Comparison of ENCODE assay signal across 10 cellular contexts in genomic region chr6:108945686-108946158, GRCh38.
DNase-seq lines count a peak whose midpoint lies in the region; ATAC-seq, FAIRE-seq and TF ChIP-seq lines count a peak whose summit lies in the region.
"Had no signal": no experiment of that assay in that cellular context is flagged by ENCODE, and none has a peak within 500 bp of the region (broad histone marks: within the 10 kb centered on the region; RNA-seq: fewer than 3 reads in every experiment).

No MANE protein-coding gene starts in this region.

- H3K36me3 ChIP-seq in astrocyte (ENCODE audit: insufficient read depth, low read length) = no peaks in the 10 kb centered on the region

- WGBS in right cardiac atrium = 21% methylated on average over 10 of the region's 10 CpGs

- H3K4me1 ChIP-seq in astrocyte (ENCODE audit: insufficient read depth, low read length) = peaks cover 10% of the 10 kb centered on the region
- H3K4me1 ChIP-seq in right cardiac atrium (ENCODE audit: control insufficient read depth, insufficient read depth, low read length) = peaks cover 17% of the 10 kb centered on the region

- H3K27me3 Mint-ChIP-seq in astrocyte (ENCODE audit: low read depth, unreplicated experiment) (no peaks in the 10 kb centered on the region), progenitor cell of endocrine pancreas (peaks cover 15% of the 10 kb centered on the region)

- TF ChIP-seq CTCF in astrocyte (IDR thresholded peaks at IDR 0.05; ENCODE audit: insufficient read depth, low read depth, low read length) (no peak), progenitor cell of endocrine pancreas (IDR thresholded peaks at IDR 0.05; ENCODE audit: unreplicated experiment) (no peak)

- intact Hi-C loops in right cardiac atrium (cut with DNase I) = loop anchor here in 2 of 4 donors (10.0 kb wide), 1 partner anchor 59 kb away; no protein-coding TSS in a partner anchor

- no peaks in the 10 kb centered on the region for H4K20me1 ChIP-seq in astrocyte (ENCODE audit: insufficient read depth, low read length)

- H3K27ac ChIP-seq in astrocyte (ENCODE audit: low read depth, low read length) (peak overlapping the region; percentile 47), right cardiac atrium (ENCODE audit: low read length) (peak overlapping the region; percentile 99)

- FAIRE-seq in astrocyte (lab: Jason Lieb, UNC) = no peak
- FAIRE-seq: HTR-8/SVneo had no signal

- no peak overlapping the region for H3K4me3 Mint-ChIP-seq in astrocyte (ENCODE audit: unreplicated experiment)
- H3K4me3 Mint-ChIP-seq in progenitor cell of endocrine pancreas (ENCODE audit: low read depth) = no peak overlapping the region

- H3K4me1 Mint-ChIP-seq in astrocyte (ENCODE audit: low read depth, unreplicated experiment) (peaks cover 32% of the 10 kb centered on the region), progenitor cell of endocrine pancreas (ENCODE audit: low read depth) (peaks cover 29% of the 10 kb centered on the region)

- H3K27me3 ChIP-seq in astrocyte (ENCODE audit: insufficient read depth, low read length) (no peaks in the 10 kb centered on the region), right cardiac atrium (ENCODE audit: control insufficient read depth, insufficient read depth) (no peaks in the 10 kb centered on the region)

- H3K9ac ChIP-seq in astrocyte (ENCODE audit: low read length) = peak overlapping the region; percentile 40

- DNase-seq in AG20443 (ENCODE audit: low spot score) (peak; percentile 77), astrocyte (ENCODE audit: low read depth) (peak; percentile 85), right cardiac atrium (peak; percentile 92 to 97 (median 96)), progenitor cell of endocrine pancreas (ENCODE audit: low spot score, unreplicated experiment) (no peak), NCI-H345 treated with DMSO at 0.1 percent for 48 hours (lab: John Stamatoyannopoulos, UW; ENCODE audit: unreplicated experiment) (no peak), T1000 (lab: John Stamatoyannopoulos, UW) (no peak), T-helper 1 cell (no peak)
- DNase-seq in stimulated activated naive CD4-positive, alpha-beta T cell (lab: John Stamatoyannopoulos, UW) = no peak
- DNase-seq: activated naive CD4-positive, alpha-beta T cell treated with anti-CD3 and anti-CD28 coated beads, Interleukin-2, amount 50 U/mL, for 16 hours had no signal

- H3K27ac Mint-ChIP-seq in astrocyte (ENCODE audit: unreplicated experiment) (peak overlapping the region; percentile 85), progenitor cell of endocrine pancreas (peak overlapping the region; percentile 51)

- ATAC-seq in right cardiac atrium = peak; percentile 91 to 92

- H3K36me3 Mint-ChIP-seq in astrocyte (ENCODE audit: low read depth, unreplicated experiment) (peaks cover 2% of the 10 kb centered on the region), progenitor cell of endocrine pancreas (ENCODE audit: insufficient read depth) (no peaks in the 10 kb centered on the region)

- H3K9me3 ChIP-seq in astrocyte (ENCODE audit: insufficient read depth, low read depth, low read length) (no peaks in the 10 kb centered on the region), right cardiac atrium (ENCODE audit: control insufficient read depth, low read length) (no peaks in the 10 kb centered on the region)

- H3K79me2 ChIP-seq in astrocyte (ENCODE audit: insufficient read depth, low read length) = no peaks in the 10 kb centered on the region

- peak overlapping the region; percentile 39 for H2AFZ ChIP-seq in astrocyte (ENCODE audit: low read depth, low read length)

- H3K4me3 ChIP-seq in astrocyte (ENCODE audit: insufficient read depth, low read depth, low read length) = no peak overlapping the region
- H3K4me3 ChIP-seq in right cardiac atrium (ENCODE audit: low read length) = no peak overlapping the region

- no peaks in the 10 kb centered on the region for H3K9me3 Mint-ChIP-seq in astrocyte (ENCODE audit: unreplicated experiment)
- H3K9me3 Mint-ChIP-seq in progenitor cell of endocrine pancreas (ENCODE audit: low read depth) = no peaks in the 10 kb centered on the region

- H3K4me2 ChIP-seq in astrocyte (ENCODE audit: low read length) = peak overlapping the region; percentile 38

Comparison
In these comparisons a context has a peak if more than half of its experiments do, and no peak if none do; other contexts are left out.
1. DNase-seq: peak in AG20443 (single experiment), astrocyte (single experiment) and right cardiac atrium (3 of 3); none in progenitor cell of endocrine pancreas (single experiment), NCI-H345 treated with DMSO at 0.1 percent for 48 hours (single experiment), stimulated activated naive CD4-positive, alpha-beta T cell (0 of 6), T1000 (single experiment) and T-helper 1 cell (0 of 5).